Comparison of ENCODE assay signal across 35 cellular contexts in genomic region chr14:20696776-20697175, GRCh38. TPM values are rescaled to one million over a fixed set of nuclear protein-coding genes. Genes with fewer than 3 reads are reported as not detected.
"Had no signal": no experiment of that assay in that cellular context is flagged by ENCODE, and none has a peak within 500 bp of the region (broad histone marks: within the 10 kb centered on the region; RNA-seq: fewer than 3 reads in every experiment).

No MANE protein-coding gene starts in this region.

- H3K36me3 ChIP-seq: left ventricle myocardium inferior, ovary, right atrium auricular region had no signal

- H3K9me3 ChIP-seq: left ventricle myocardium inferior, mucosa of descending colon, ovary, right atrium auricular region, right lobe of liver, tibial nerve, upper lobe of left lung, vagina had no signal

- H3K4me1 ChIP-seq: right atrium auricular region had no signal

- H3K4me3 ChIP-seq: left ventricle myocardium inferior, lung, mucosa of descending colon, ovary, right atrium auricular region, right lobe of liver, smooth muscle cell, tibial nerve, upper lobe of left lung, vagina had no signal

- ATAC-seq: stimulated activated memory B cell treated with anti-CD40 and anti-IgM and Interleukin-4, amounts not matched to agents 10 μg/mL and 1 μg/mL and 100 μg/mL, for 72 hours had no signal

- H3K27ac ChIP-seq: left ventricle myocardium inferior, ovary, right atrium auricular region, right lobe of liver, tibial nerve, upper lobe of left lung, vagina had no signal

- DNase-seq: islet precursor cell; left ventricle myocardium inferior; midbrain; mucosa of descending colon; naive thymus-derived CD4-positive, alpha-beta T cell; ovary; right lobe of liver; stimulated activated CD4-positive, alpha-beta T cell treated with anti-CD3 and anti-CD28 coated beads, Interleukin-1b, Interleukin-23, amount 100 ng/mL, for 48 hours; stimulated activated CD4-positive, alpha-beta T cell treated with anti-CD3 and anti-CD28 coated beads, Interleukin-2, amount 100 ng/mL, for 48 hours; stimulated activated CD4-positive, alpha-beta T cell treated with anti-CD3 and anti-CD28 coated beads, Interleukin-4, amount 100 ng/mL, for 4 hours; stimulated activated CD8-positive, alpha-beta memory T cell treated with anti-CD3 and anti-CD28 coated beads, Interleukin-4, amount 100 ng/mL, for 48 hours; stimulated activated naive CD4-positive, alpha-beta T cell treated with Interleukin-2 at 50 U/mL for 16 hours; stimulated activated naive CD8-positive, alpha-beta T cell treated with anti-CD3 and anti-CD28 coated beads, Interleukin-15, amount 100 ng/mL, for 72 hours; substantia nigra; upper lobe of left lung had no signal

- H3K27me3 ChIP-seq: ovary, right atrium auricular region, right lobe of liver, tibial nerve, upper lobe of left lung, vagina had no signal

- H3K4me2 ChIP-seq: smooth muscle cell had no signal

RNA-seq across cellular contexts. Expression of gene EDDM3A, which starts 48.9 kb away (rescaled TPM):
- total RNA-seq: kidney epithelial cell; left ventricle myocardium inferior; lower leg skin; lung; mesenteric fat pad; mucosa of descending colon; myocyte; naive thymus-derived CD4-positive, alpha-beta T cell; natural killer cell treated with Interleukin-12 subunit alpha and Interleukin-12 subunit beta and Interleukin-15 and Interleukin-18, amount 100 ng/mL, for 72 hours; omental fat pad; ovary; progenitor cell of endocrine pancreas; pulmonary artery endothelial cell; renal cortical epithelial cell; right atrium auricular region; right lobe of liver; skeletal muscle tissue; smooth muscle cell; temporal lobe; tibial nerve; upper lobe of left lung; urinary bladder; vagina had no signal
- polyA plus RNA-seq: lung; naive thymus-derived CD4-positive, alpha-beta T cell; neural cell; ovary; smooth muscle cell; urinary bladder had no signal

RNA-seq across cellular contexts. Expression of gene OR6S1, which starts 55.3 kb away (rescaled TPM):
- total RNA-seq: kidney epithelial cell; left ventricle myocardium inferior; lower leg skin; lung; mesenteric fat pad; mucosa of descending colon; myocyte; naive thymus-derived CD4-positive, alpha-beta T cell; natural killer cell treated with Interleukin-12 subunit alpha and Interleukin-12 subunit beta and Interleukin-15 and Interleukin-18, amount 100 ng/mL, for 72 hours; omental fat pad; ovary; progenitor cell of endocrine pancreas; pulmonary artery endothelial cell; renal cortical epithelial cell; right atrium auricular region; right lobe of liver; skeletal muscle tissue; smooth muscle cell; temporal lobe; tibial nerve; upper lobe of left lung; urinary bladder; vagina had no signal
- polyA plus RNA-seq: lung; naive thymus-derived CD4-positive, alpha-beta T cell; neural cell; ovary; smooth muscle cell; thymus; urinary bladder had no signal
